In the genomic region with DNA sequence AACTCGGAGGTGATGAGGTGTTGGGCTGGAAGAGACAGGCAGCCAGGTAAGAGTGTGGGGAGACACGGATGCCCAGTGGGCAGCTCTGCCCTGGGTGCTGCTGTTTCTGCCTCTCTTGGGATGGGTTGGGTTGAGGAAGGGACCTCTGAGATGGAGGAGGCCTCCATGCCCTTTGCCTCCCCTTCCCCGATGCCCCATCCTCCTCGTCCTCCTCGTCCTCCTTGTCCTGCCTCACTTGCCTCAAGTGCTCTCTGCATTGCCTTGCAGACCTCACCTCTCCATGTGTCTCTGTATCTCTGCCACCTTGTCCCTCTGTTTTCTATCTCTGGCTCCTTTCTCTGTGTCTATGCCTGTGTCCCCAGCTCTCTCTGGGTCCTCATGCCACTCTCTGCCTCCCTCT, we compare ENCODE assay signal across 17 cellular contexts.
DNase-seq lines count a peak whose midpoint lies in the region; ATAC-seq and TF ChIP-seq lines count a peak whose summit lies in the region.
"Had no signal": no experiment of that assay in that cellular context is flagged by ENCODE, and none has a peak within 500 bp of the region (broad histone marks: within the 10 kb centered on the region; RNA-seq: fewer than 3 reads in every experiment).

No MANE protein-coding gene starts in this region.

- peak overlapping the region; percentile 28; the same call in 1 of the 2 replicates for H3K27ac ChIP-seq in BLaER1

- H3K27me3 ChIP-seq in BLaER1 (no peaks in the 10 kb centered on the region), Loucy (ENCODE audit: insufficient read depth, low read length, poor library complexity, severe bottlenecking) (no peaks in the 10 kb centered on the region)

- H3K9me3 ChIP-seq in BLaER1 = no peaks in the 10 kb centered on the region
- no peaks in the 10 kb centered on the region for H3K9me3 ChIP-seq in Loucy (ENCODE audit: insufficient read depth, low read depth, low read length)
- H3K9me3 ChIP-seq: HAP-1, SK-N-SH had no signal

- no peak overlapping the region for H3K27ac Mint-ChIP-seq in stimulated activated memory B cell treated with anti-CD40 and anti-IgM and Interleukin-4, amounts not matched to agents 10 μg/mL and 1 μg/mL and 100 μg/mL, for 72 hours
- no peak overlapping the region for H3K27ac Mint-ChIP-seq in osteocyte (ENCODE audit: unreplicated experiment)
- H3K27ac Mint-ChIP-seq: CD4-positive, CD25-positive, alpha-beta regulatory T cell had no signal

- no peaks in the 10 kb centered on the region for H3F3A ChIP-seq in Loucy (ENCODE audit: low read depth)

- no peak overlapping the region for H3K4me3 ChIP-seq in BLaER1
- H3K4me3 ChIP-seq in Loucy (ENCODE audit: low read length, poor library complexity, severe bottlenecking) = no peak overlapping the region
- H3K4me3 ChIP-seq in fibroblast of mammary gland (ENCODE audit: control insufficient read depth, low read depth, low read length) = peak overlapping the region; percentile 24
- H3K4me3 ChIP-seq: HAP-1, K562 had no signal

- TF ChIP-seq CTCF in Loucy (conservative IDR thresholded peaks at IDR 0.05; ENCODE audit: low read length) (no peak), fibroblast of mammary gland (conservative IDR thresholded peaks at IDR 0.05; ENCODE audit: control insufficient read depth, insufficient read depth, low read depth, low read length) (no peak), osteocyte (IDR thresholded peaks at IDR 0.05) (no peak)

- peaks cover 35% of the 10 kb centered on the region for H3K4me1 ChIP-seq in BLaER1
- peaks cover 37% of the 10 kb centered on the region for H3K4me1 ChIP-seq in Loucy (ENCODE audit: insufficient read depth, low read length, poor library complexity, severe bottlenecking)
- H3K4me1 ChIP-seq: HAP-1 had no signal

- no peak for DNase-seq in fibroblast of mammary gland (ENCODE audit: low read depth)
- DNase-seq in osteocyte (ENCODE audit: extremely low spot score, unreplicated experiment) = no peak
- DNase-seq in NCI-H2107 treated with DMSO at 0.1 percent for 48 hours (lab: John Stamatoyannopoulos, UW; ENCODE audit: unreplicated experiment) = no peak
- DNase-seq: ACHN; CD4-positive, CD25-positive, alpha-beta regulatory T cell; COR-L47; NCI-H187 treated with DMSO at 0.1 percent for 48 hours; NCI-H345; NCI-H524 treated with DMSO at 0.1 percent for 48 hours; SHP77 treated with DMSO at 0.1 percent for 48 hours; SK-N-SH had no signal

- no peaks in the 10 kb centered on the region for H3K79me2 ChIP-seq in Loucy (ENCODE audit: insufficient read depth, low read length)

- H3K4me2 ChIP-seq in BLaER1 (peak overlapping the region; percentile 70), Loucy (ENCODE audit: low read depth, low read length, poor library complexity, severe bottlenecking) (peak overlapping the region; percentile 31)
- H3K4me2 ChIP-seq: SK-N-SH had no signal

- H3K9me3 Mint-ChIP-seq in stimulated activated memory B cell treated with anti-CD40 and anti-IgM and Interleukin-4, amounts not matched to agents 10 μg/mL and 1 μg/mL and 100 μg/mL, for 72 hours = peaks cover 8% of the 10 kb centered on the region
- H3K9me3 Mint-ChIP-seq in osteocyte (ENCODE audit: unreplicated experiment) = no peaks in the 10 kb centered on the region

- H4K20me1 ChIP-seq in BLaER1 = no peaks in the 10 kb centered on the region
- H4K20me1 ChIP-seq in Loucy (ENCODE audit: insufficient read depth, low read length, poor library complexity, severe bottlenecking) = no peaks in the 10 kb centered on the region

- H3K4me3 Mint-ChIP-seq in stimulated activated memory B cell treated with anti-CD40 and anti-IgM and Interleukin-4, amounts not matched to agents 10 μg/mL and 1 μg/mL and 100 μg/mL, for 72 hours = no peak overlapping the region
- no peak overlapping the region for H3K4me3 Mint-ChIP-seq in osteocyte (ENCODE audit: unreplicated experiment)
- H3K4me3 Mint-ChIP-seq: CD4-positive, CD25-positive, alpha-beta regulatory T cell had no signal

- H3K9ac ChIP-seq in BLaER1 = no peak overlapping the region
- H3K9ac ChIP-seq in Loucy (ENCODE audit: low read depth, low read length, poor library complexity, severe bottlenecking) = no peak overlapping the region
- H3K9ac ChIP-seq: SK-N-SH had no signal

- H3K27me3 Mint-ChIP-seq in stimulated activated memory B cell treated with anti-CD40 and anti-IgM and Interleukin-4, amounts not matched to agents 10 μg/mL and 1 μg/mL and 100 μg/mL, for 72 hours = peaks cover 49% of the 10 kb centered on the region
- H3K27me3 Mint-ChIP-seq in osteocyte (ENCODE audit: unreplicated experiment) = no peaks in the 10 kb centered on the region

- H3K36me3 ChIP-seq in BLaER1 = no peaks in the 10 kb centered on the region
- no peaks in the 10 kb centered on the region for H3K36me3 ChIP-seq in Loucy (ENCODE audit: insufficient read depth, low read length)
- H3K36me3 ChIP-seq: HAP-1 had no signal

- no peak overlapping the region for H2AFZ ChIP-seq in Loucy (ENCODE audit: low read length)

- no peaks in the 10 kb centered on the region for H3K36me3 Mint-ChIP-seq in stimulated activated memory B cell treated with anti-CD40 and anti-IgM and Interleukin-4, amounts not matched to agents 10 μg/mL and 1 μg/mL and 100 μg/mL, for 72 hours
- H3K36me3 Mint-ChIP-seq in osteocyte (ENCODE audit: unreplicated experiment) = no peaks in the 10 kb centered on the region
- H3K36me3 Mint-ChIP-seq: CD4-positive, CD25-positive, alpha-beta regulatory T cell had no signal

- ATAC-seq in stimulated activated memory B cell treated with anti-CD40 and anti-IgM and Interleukin-4, amounts not matched to agents 10 μg/mL and 1 μg/mL and 100 μg/mL, for 72 hours = peak; percentile 5
- ATAC-seq in HG03139 (IDR thresholded peaks at IDR 0.05; ENCODE audit: unreplicated experiment) = no peak
- ATAC-seq: K562 had no signal

- H3K4me1 Mint-ChIP-seq in stimulated activated memory B cell treated with anti-CD40 and anti-IgM and Interleukin-4, amounts not matched to agents 10 μg/mL and 1 μg/mL and 100 μg/mL, for 72 hours = peaks cover 5% of the 10 kb centered on the region
- H3K4me1 Mint-ChIP-seq in osteocyte (ENCODE audit: unreplicated experiment) = peaks cover 22% of the 10 kb centered on the region
- H3K4me1 Mint-ChIP-seq: CD4-positive, CD25-positive, alpha-beta regulatory T cell had no signal

- H3K9me2 ChIP-seq in Loucy (replicated peaks; ENCODE audit: low read depth, low read length) = no peaks in the 10 kb centered on the region
- H3K9me2 ChIP-seq: SK-N-SH had no signal
